ENCODE assay signal across 8 cellular contexts in genomic region chr5:96657068-96657467, GRCh38. TPM values are rescaled to one million over a fixed set of nuclear protein-coding genes. Genes with fewer than 3 reads are reported as not detected.
A peak's percentile ranks its signal among the peaks of the same experiment; 100 is the strongest.
DNase-seq lines count a peak whose midpoint lies in the region; ATAC-seq, FAIRE-seq and TF ChIP-seq lines count a peak whose summit lies in the region.

No MANE protein-coding gene starts in this region.

- no peaks in the 10 kb centered on the region for H3K9me3 Mint-ChIP-seq in IgD-negative memory B cell
- H3K9me3 Mint-ChIP-seq in activated CD4-positive, alpha-beta memory T cell treated with anti-CD3 and anti-CD28 coated beads for 36 hours: no peaks in the 10 kb centered on the region

- peaks cover 22 to 34% (median 28%) of the 10 kb centered on the region in 3 donors for H3K4me1 Mint-ChIP-seq in IgD-negative memory B cell
- peaks cover 34% of the 10 kb centered on the region for H3K4me1 Mint-ChIP-seq in activated CD4-positive, alpha-beta memory T cell treated with anti-CD3 and anti-CD28 coated beads for 36 hours (ENCODE audit: low read depth)

- FAIRE-seq in GM12891 (lab: Jason Lieb, UNC): peak; percentile 58

- DNase-seq in GM12891 (ENCODE audit: insufficient read length, low spot score) (no peak), fibroblast of villous mesenchyme (ENCODE audit: low read depth) (peak; percentile 93), ureter (ENCODE audit: low spot score) (peak; percentile 56), NCI-H2081 (lab: John Stamatoyannopoulos, UW) (no peak), posterior cingulate gyrus (no peak)
- peak; percentile 77 for DNase-seq in activated CD4-positive, alpha-beta memory T cell treated with anti-CD3 and anti-CD28 coated beads for 36 hours

- peak overlapping the region in 2 of 3 donors; percentile 1 to 3 for H3K27ac Mint-ChIP-seq in IgD-negative memory B cell
- peak overlapping the region; percentile 58 for H3K27ac Mint-ChIP-seq in activated CD4-positive, alpha-beta memory T cell treated with anti-CD3 and anti-CD28 coated beads for 36 hours

- intact Hi-C loops in activated CD4-positive, alpha-beta memory T cell treated with anti-CD3 and anti-CD28 coated beads for 36 hours (cut with micrococcal nuclease): no loop called here
- intact Hi-C loops in posterior cingulate gyrus (cut with DNase I): no loop called here

- ATAC-seq in GM21786 (IDR thresholded peaks at IDR 0.05; ENCODE audit: unreplicated experiment): peak; percentile 65

- H3K27me3 Mint-ChIP-seq in IgD-negative memory B cell: peaks cover 14% of the 10 kb centered on the region
- peaks cover 37% of the 10 kb centered on the region for H3K27me3 Mint-ChIP-seq in activated CD4-positive, alpha-beta memory T cell treated with anti-CD3 and anti-CD28 coated beads for 36 hours

- CTCF ChIA-PET in activated CD4-positive, alpha-beta memory T cell treated with anti-CD3 and anti-CD28 coated beads for 36 hours (lab: Charles Lee): no interaction called here

- H3K4me3 Mint-ChIP-seq in IgD-negative memory B cell: peak overlapping the region in 3 of 4 donors; percentile 28 to 72 (median 55)
- peak overlapping the region; percentile 31 for H3K4me3 Mint-ChIP-seq in activated CD4-positive, alpha-beta memory T cell treated with anti-CD3 and anti-CD28 coated beads for 36 hours

- POLR2A ChIA-PET in activated CD4-positive, alpha-beta memory T cell treated with anti-CD3 and anti-CD28 coated beads for 36 hours (lab: Charles Lee): no interaction called here

- no peak for TF ChIP-seq CTCF in fibroblast of villous mesenchyme (IDR thresholded peaks at IDR 0.05; ENCODE audit: insufficient read depth, low read depth, low read length)

- H3K4me3 ChIP-seq in fibroblast of villous mesenchyme (ENCODE audit: low read depth, low read length): no peak overlapping the region

- TF ChIP-seq POLR2A in GM12891 (IDR thresholded peaks at IDR 0.05; ENCODE audit: low read depth, low read length): no peak

- H3K36me3 Mint-ChIP-seq in IgD-negative memory B cell: peaks cover 5% of the 10 kb centered on the region
- H3K36me3 Mint-ChIP-seq in activated CD4-positive, alpha-beta memory T cell treated with anti-CD3 and anti-CD28 coated beads for 36 hours: peaks cover 3% of the 10 kb centered on the region

TF ChIP-seq in GM12891, 5 proteins besides CTCF, POLR2A, EP300 and RAD21:
- TF ChIP-seq PAX5 (IDR thresholded peaks at IDR 0.05; ENCODE audit: insufficient read depth, low read length, severe bottlenecking): no peak
- TF ChIP-seq POU2F2 (IDR thresholded peaks at IDR 0.05; ENCODE audit: low read depth, low read length): 0 out of 2 replicates have a peak, but pooled peaks have one; percentile 28

RNA-seq across cellular contexts. Expression of gene CAST, which starts 5.1 kb away (rescaled TPM):
- 35.1 TPM for polyA plus RNA-seq in GM12891 (2012; ENCODE audit: low read depth, missing spikeins)
- polyA plus RNA-seq in IgD-negative memory B cell: 71.7 TPM
- total RNA-seq in activated CD4-positive, alpha-beta memory T cell treated with anti-CD3 and anti-CD28 coated beads for 36 hours: 100 to 1,000 TPM; 155 to 162 TPM
- total RNA-seq in fibroblast of villous mesenchyme (160 and 200 TPM in 2 replicates), ureter (473 TPM)

Comparison
In these comparisons a context has a peak if more than half of its experiments do, and no peak if none do; other contexts are left out.
1. DNase-seq: peak in activated CD4-positive, alpha-beta memory T cell treated with anti-CD3 and anti-CD28 coated beads for 36 hours (single experiment), fibroblast of villous mesenchyme (single experiment) and ureter (single experiment); none in GM12891 (single experiment), NCI-H2081 (0 of 2) and posterior cingulate gyrus (0 of 10).